Comparison of ENCODE assay signal across 14 cellular contexts in genomic region chr2:235850771-235851551, GRCh38.
"Had no signal": no experiment of that assay in that cellular context is flagged by ENCODE, and none has a peak within 500 bp of the region (broad histone marks: within the 10 kb centered on the region; RNA-seq: fewer than 3 reads in every experiment).

No MANE protein-coding gene starts in this region.

- DNase-seq: activated CD4-positive, alpha-beta T cell treated with anti-CD3 and anti-CD28 coated beads for 4 hours; activated CD8-positive, alpha-beta memory T cell treated with anti-CD3 and anti-CD28 coated beads, Interleukin-2, amount 50 U/mL, for 4 hours; activated CD8-positive, alpha-beta T cell treated with anti-CD3 and anti-CD28 coated beads for 36 hours; activated naive CD4-positive, alpha-beta T cell treated with anti-CD3 and anti-CD28 coated beads for 36 hours; caudate nucleus; colonic mucosa; effector CD8-positive, alpha-beta T cell; natural killer cell; stimulated activated CD4-positive, alpha-beta T cell treated with anti-CD3 and anti-CD28 coated beads, Interleukin-4, amount 100 ng/mL, for 24 hours; stomach; WERI-Rb-1 had no signal

- H3K27ac Mint-ChIP-seq: activated CD8-positive, alpha-beta T cell treated with anti-CD3 and anti-CD28 coated beads for 36 hours; activated naive CD4-positive, alpha-beta T cell treated with anti-CD3 and anti-CD28 coated beads for 36 hours; activated T-helper 1 cell treated with anti-CD3 and anti-CD28 coated beads, Interleukin-12 subunit alpha, Interleukin-12 subunit beta, Interleukin-2, Interleukin-4 antibody, amounts not matched to agents 30 ng/mL and 10 ng/mL and 1 ng/mL, durations not matched to agents 14 hours and 24 hours and 36 hours had no signal

- H3K9me3 ChIP-seq: colonic mucosa, stomach, thoracic aorta, vagina had no signal

- ATAC-seq: activated CD8-positive, alpha-beta T cell treated with anti-CD3 and anti-CD28 coated beads for 36 hours; natural killer cell had no signal

- H3K4me3 Mint-ChIP-seq: activated CD8-positive, alpha-beta T cell treated with anti-CD3 and anti-CD28 coated beads for 36 hours; activated naive CD4-positive, alpha-beta T cell treated with anti-CD3 and anti-CD28 coated beads for 36 hours; activated T-helper 1 cell treated with anti-CD3 and anti-CD28 coated beads, Interleukin-12 subunit alpha, Interleukin-12 subunit beta, Interleukin-2, Interleukin-4 antibody, amounts not matched to agents 30 ng/mL and 10 ng/mL and 1 ng/mL, durations not matched to agents 14 hours and 24 hours and 36 hours; natural killer cell had no signal

- H3K27me3 Mint-ChIP-seq: activated CD8-positive, alpha-beta T cell treated with anti-CD3 and anti-CD28 coated beads for 36 hours had no signal

- H3K36me3 Mint-ChIP-seq: natural killer cell had no signal

- H3K9me3 Mint-ChIP-seq: activated CD8-positive, alpha-beta T cell treated with anti-CD3 and anti-CD28 coated beads for 36 hours; activated naive CD4-positive, alpha-beta T cell treated with anti-CD3 and anti-CD28 coated beads for 36 hours; activated T-helper 1 cell treated with anti-CD3 and anti-CD28 coated beads, Interleukin-12 subunit alpha, Interleukin-12 subunit beta, Interleukin-2, Interleukin-4 antibody, amounts not matched to agents 30 ng/mL and 10 ng/mL and 1 ng/mL, durations not matched to agents 14 hours and 24 hours and 36 hours; natural killer cell had no signal
